ENCODE assay signal across 7 cellular contexts in genomic region chr1:199682081-199682480, GRCh38.
"Had no signal": no experiment of that assay in that cellular context is flagged by ENCODE, and none has a peak within 500 bp of the region (broad histone marks: within the 10 kb centered on the region; RNA-seq: fewer than 3 reads in every experiment).

No MANE protein-coding gene starts in this region.

- DNase-seq: H9, HCEC 1CT, IMR-90, Kasumi-1, KG1 had no signal

- H3K4me2 ChIP-seq: GM23338 had no signal

- ATAC-seq: GM23338, K562 had no signal

- H2AFZ ChIP-seq: GM23338 had no signal

- H3K4me3 ChIP-seq: GM23338, K562 had no signal
